In genomic region chrX:136585960-136586359, GRCh38 we compare ENCODE assay signal across 1 cellular context.
A peak's percentile ranks its signal among the peaks of the same experiment; 100 is the strongest.
TF ChIP-seq lines count a peak whose summit lies in the region.

No MANE protein-coding gene starts in this region.

TF ChIP-seq in H1, 55 proteins besides CTCF, POLR2A, EP300 and RAD21:
- TF ChIP-seq E2F6 (IDR thresholded peaks at IDR 0.05) = no peak
- TF ChIP-seq TEAD4 (IDR thresholded peaks at IDR 0.05; ENCODE audit: low read depth, low read length) = peak; percentile 44; the same call in 1 of the 2 replicates
